14 cellular contexts compared by ENCODE assay signal in genomic region chr6:38320817-38321216, GRCh38.
DNase-seq lines count a peak whose midpoint lies in the region; ATAC-seq and FAIRE-seq lines count a peak whose summit lies in the region.
"Had no signal": no experiment of that assay in that cellular context is flagged by ENCODE, and none has a peak within 500 bp of the region (broad histone marks: within the 10 kb centered on the region; RNA-seq: fewer than 3 reads in every experiment).

No MANE protein-coding gene starts in this region.

- ATAC-seq in GM19035 (IDR thresholded peaks at IDR 0.05; ENCODE audit: unreplicated experiment) (peak; percentile 55), HG02571 (IDR thresholded peaks at IDR 0.05; ENCODE audit: unreplicated experiment) (peak; percentile 76), HG03432 (IDR thresholded peaks at IDR 0.05; ENCODE audit: unreplicated experiment) (peak; percentile 66)
- ATAC-seq in stimulated activated naive B cell treated with anti-CD40 and anti-IgM and Interleukin-4, amounts not matched to agents 10 μg/mL and 1 μg/mL and 100 μg/mL, for 72 hours (replicated peaks) = peak; percentile 61 to 73
- ATAC-seq: activated CD4-positive, CD25-positive, alpha-beta regulatory T cell treated with anti-CD3 and anti-CD28 coated beads, Interleukin-2, amount 50 U/mL, for 24 hours; activated T-cell treated with anti-CD3 and anti-CD28 coated beads, Interleukin-2, amount 50 U/mL, for 4 hours; effector memory CD8-positive, alpha-beta T cell; left cardiac atrium; naive thymus-derived CD8-positive, alpha-beta T cell had no signal

- peaks cover 3 to 4% of the 10 kb centered on the region in 2 donors for H3K9me3 Mint-ChIP-seq in stimulated activated naive B cell treated with anti-CD40 and anti-IgM and Interleukin-4, amounts not matched to agents 10 μg/mL and 1 μg/mL and 100 μg/mL, for 72 hours
- H3K9me3 Mint-ChIP-seq: activated T-cell treated with anti-CD3 and anti-CD28 coated beads, Interleukin-2, amount 50 U/mL, for 4 hours; effector memory CD8-positive, alpha-beta T cell; naive thymus-derived CD8-positive, alpha-beta T cell had no signal

- peaks cover 8 to 24% of the 10 kb centered on the region in 2 donors for H3K36me3 Mint-ChIP-seq in stimulated activated naive B cell treated with anti-CD40 and anti-IgM and Interleukin-4, amounts not matched to agents 10 μg/mL and 1 μg/mL and 100 μg/mL, for 72 hours

- peak overlapping the region; percentile 7 to 62 for H3K4me3 Mint-ChIP-seq in stimulated activated naive B cell treated with anti-CD40 and anti-IgM and Interleukin-4, amounts not matched to agents 10 μg/mL and 1 μg/mL and 100 μg/mL, for 72 hours
- H3K4me3 Mint-ChIP-seq: activated T-cell treated with anti-CD3 and anti-CD28 coated beads, Interleukin-2, amount 50 U/mL, for 4 hours; effector memory CD8-positive, alpha-beta T cell; naive thymus-derived CD8-positive, alpha-beta T cell had no signal

- H3K27ac Mint-ChIP-seq in stimulated activated naive B cell treated with anti-CD40 and anti-IgM and Interleukin-4, amounts not matched to agents 10 μg/mL and 1 μg/mL and 100 μg/mL, for 72 hours = no peak overlapping the region
- H3K27ac Mint-ChIP-seq: naive thymus-derived CD8-positive, alpha-beta T cell had no signal

- H3K4me1 Mint-ChIP-seq in stimulated activated naive B cell treated with anti-CD40 and anti-IgM and Interleukin-4, amounts not matched to agents 10 μg/mL and 1 μg/mL and 100 μg/mL, for 72 hours = peaks cover 33 to 58% of the 10 kb centered on the region in 2 donors

- FAIRE-seq in HTR-8/SVneo (lab: Jason Lieb, UNC) = no peak

- no peaks in the 10 kb centered on the region for H3K27me3 Mint-ChIP-seq in stimulated activated naive B cell treated with anti-CD40 and anti-IgM and Interleukin-4, amounts not matched to agents 10 μg/mL and 1 μg/mL and 100 μg/mL, for 72 hours
- H3K27me3 Mint-ChIP-seq: effector memory CD8-positive, alpha-beta T cell; naive thymus-derived CD8-positive, alpha-beta T cell had no signal

- DNase-seq in stimulated activated naive B cell treated with anti-CD40 and anti-IgM and Interleukin-4, amounts not matched to agents 10 μg/mL and 1 μg/mL and 100 μg/mL, for 72 hours = no peak
- DNase-seq in putamen (ENCODE audit: low spot score) (no peak), HTR-8/SVneo (ENCODE audit: insufficient read length, low spot score) (no peak), NCI-H82 treated with DMSO at 0.1 percent for 48 hours (lab: John Stamatoyannopoulos, UW; ENCODE audit: unreplicated experiment) (no peak)
- DNase-seq: activated T-cell treated with anti-CD3 and anti-CD28 coated beads, Interleukin-2, amount 50 U/mL, for 4 hours; aorta; effector memory CD8-positive, alpha-beta T cell; left cardiac atrium; naive thymus-derived CD8-positive, alpha-beta T cell; NCI-H187 had no signal
